1 cellular context compared by ENCODE assay signal in genomic region chr3:45967724-45968123, GRCh38.
TF ChIP-seq lines count a peak whose summit lies in the region.

No MANE protein-coding gene starts in this region.

TF ChIP-seq in IMR-90, 13 proteins besides CTCF, POLR2A, EP300 and RAD21:
- no peak for TF ChIP-seq NFE2L2 (IDR thresholded peaks at IDR 0.05; ENCODE audit: low read depth, low read length)
- TF ChIP-seq MAFK (IDR thresholded peaks at IDR 0.05; ENCODE audit: low read depth, low read length), result no peak
- no peak for TF ChIP-seq BHLHE40 (IDR thresholded peaks at IDR 0.05; ENCODE audit: low read depth, low read length)
- TF ChIP-seq CHD1 (IDR thresholded peaks at IDR 0.05; ENCODE audit: low read depth, low read length), result no peak
